ENCODE assay signal across 16 cellular contexts in the genomic region with DNA sequence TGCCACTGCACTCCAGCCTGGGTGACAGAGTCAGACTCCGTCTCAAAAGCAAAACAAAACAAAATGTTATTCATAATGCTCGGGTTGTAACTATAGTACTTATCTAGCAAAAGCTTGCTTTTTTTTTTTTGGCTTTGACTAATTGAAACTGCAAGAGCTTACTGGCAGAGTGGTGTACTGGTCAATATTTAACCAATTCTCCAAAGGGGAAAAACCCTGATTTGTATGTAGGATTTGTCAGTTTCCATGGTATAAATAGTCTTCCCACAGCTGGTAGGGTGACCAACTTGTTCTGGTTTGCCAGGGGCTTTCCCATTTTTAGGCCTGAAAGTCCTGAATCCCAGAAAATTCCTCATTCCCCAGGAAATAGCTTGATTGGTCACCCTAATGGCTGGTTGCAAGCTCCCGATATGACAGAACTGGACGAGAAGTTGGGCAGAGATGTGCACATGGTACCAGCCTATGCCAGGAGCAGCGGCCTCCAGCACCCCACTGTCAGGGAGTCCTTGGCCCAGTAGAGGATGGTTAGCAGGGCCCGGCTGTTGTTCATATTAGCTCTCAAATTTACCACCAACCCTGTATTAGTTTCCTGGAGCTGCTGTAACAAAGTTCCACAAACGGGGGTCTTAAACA. TPM values are rescaled to one million over a fixed set of nuclear protein-coding genes. Genes with fewer than 3 reads are reported as not detected.
DNase-seq lines count a peak whose midpoint lies in the region; ATAC-seq and TF ChIP-seq lines count a peak whose summit lies in the region.
"Had no signal": no experiment of that assay in that cellular context is flagged by ENCODE, and none has a peak within 500 bp of the region (broad histone marks: within the 10 kb centered on the region; RNA-seq: fewer than 3 reads in every experiment).

No MANE protein-coding gene starts in this region.

- TF ChIP-seq CTCF in ascending aorta (IDR thresholded peaks at IDR 0.05) (no peak), left lung (IDR thresholded peaks at IDR 0.05) (no peak), heart left ventricle (IDR thresholded peaks at IDR 0.05) (no peak)

- no peaks in the 10 kb centered on the region for H3K36me3 ChIP-seq in ascending aorta
- H3K36me3 ChIP-seq in left lung = no peaks in the 10 kb centered on the region
- no peaks in the 10 kb centered on the region for H3K36me3 ChIP-seq in heart left ventricle

- H3K9me3 ChIP-seq in ascending aorta (no peaks in the 10 kb centered on the region), left lung (no peaks in the 10 kb centered on the region), heart left ventricle (no peaks in the 10 kb centered on the region)
- H3K9me3 ChIP-seq: psoas muscle had no signal

- in situ Hi-C loops in Caki2 (cut with HindIII; ENCODE audit: low pct_unique_long_range_greater_than_20kb, low sequenced_read_pairs) = no loop called here

- intact Hi-C loops in ascending aorta (cut with DNase I) = no loop called here
- intact Hi-C loops in left lung (cut with DNase I) = no loop called here
- intact Hi-C loops in heart left ventricle (cut with DNase I) = no loop called here

- peak; percentile 75 for DNase-seq in Caki2 (ENCODE audit: low read depth)
- DNase-seq in ascending aorta (ENCODE audit: low spot score in 2 of 2) = no peak
- no peak for DNase-seq in left lung
- no peak for DNase-seq in HT-29 (ENCODE audit: low spot score)
- DNase-seq in heart left ventricle = no peak
- no peak for DNase-seq in globus pallidus (ENCODE audit: low spot score)
- DNase-seq: activated CD8-positive, alpha-beta T cell treated with anti-CD3 and anti-CD28 coated beads for 36 hours; amniotic stem cell; glutamatergic neuron; NCI-H1694 treated with DMSO at 0.1 percent for 48 hours; NCI-H526; psoas muscle; stimulated activated CD4-positive, alpha-beta T cell treated with anti-CD3 and anti-CD28 coated beads, Interleukin-15, amount 100 ng/mL, for 24 hours had no signal

- H3K4me1 ChIP-seq in ascending aorta (peaks cover 0 to 26% of the 10 kb centered on the region in 2 donors), left lung (no peaks in the 10 kb centered on the region), heart left ventricle (peaks cover 0 to 14% (median 5%) of the 10 kb centered on the region in 12 donors)
- H3K4me1 ChIP-seq: psoas muscle had no signal

- no peak for TF ChIP-seq POLR2A in heart left ventricle (IDR thresholded peaks at IDR 0.05)

- H3K27me3 ChIP-seq in ascending aorta = no peaks in the 10 kb centered on the region
- no peaks in the 10 kb centered on the region for H3K27me3 ChIP-seq in left lung
- no peaks in the 10 kb centered on the region for H3K27me3 ChIP-seq in heart left ventricle

- H3K27ac ChIP-seq in ascending aorta (peak overlapping the region; percentile 45 to 60), left lung (peak overlapping the region in 1 of 2 donors; percentile 11), heart left ventricle (no peak overlapping the region)
- H3K27ac ChIP-seq: psoas muscle had no signal

- ATAC-seq in GM21619 (IDR thresholded peaks at IDR 0.05; ENCODE audit: unreplicated experiment) (peak; percentile 79), left lung (peak; percentile 67), heart left ventricle (no peak), GM19452 (IDR thresholded peaks at IDR 0.05; ENCODE audit: unreplicated experiment) (no peak)
- ATAC-seq: activated CD8-positive, alpha-beta T cell treated with anti-CD3 and anti-CD28 coated beads for 36 hours; HCT116; psoas muscle had no signal

- H3K4me3 ChIP-seq in ascending aorta (no peak overlapping the region), left lung (no peak overlapping the region), heart left ventricle (no peak overlapping the region)
- H3K4me3 ChIP-seq: psoas muscle had no signal

- 88 to 95% (median 93%) methylated on average over 5 to 7 of the region's 7 CpGs for WGBS in heart left ventricle, 4 donors

RNA-seq across cellular contexts. Expression of a gene that starts 58.0 kb away (rescaled TPM):
- total RNA-seq in Caki2 (2014; rRNA removed; shearing (Covaris generic); ENCODE audit: low replicate concordance) = 2.8 and 16.3 TPM in 2 replicates
- not detected for total RNA-seq in ascending aorta
- total RNA-seq in left lung = 10 to 100 TPM; 11.0 to 13.1 TPM
- total RNA-seq in HT-29 (2014; rRNA removed; shearing (Covaris generic)) = 2.9 and 10.1 TPM in 2 replicates
- 10 to 100 TPM; 16.9 to 40.2 (median 30.0) TPM for total RNA-seq in heart left ventricle
- 10 to 100 TPM; 14.8 to 16.9 TPM for polyA plus RNA-seq in heart left ventricle

Comparison
In these comparisons a context has a peak if more than half of its experiments do, and no peak if none do; other contexts are left out.
1. ATAC-seq: peak in GM21619 (single experiment) and left lung (single experiment); none in heart left ventricle (0 of 4) and GM19452 (single experiment).
2. H3K27ac ChIP-seq: peak in ascending aorta (2 of 2); none in heart left ventricle (0 of 12).